Comparison of ENCODE assay signal across 24 cellular contexts in the genomic region with DNA sequence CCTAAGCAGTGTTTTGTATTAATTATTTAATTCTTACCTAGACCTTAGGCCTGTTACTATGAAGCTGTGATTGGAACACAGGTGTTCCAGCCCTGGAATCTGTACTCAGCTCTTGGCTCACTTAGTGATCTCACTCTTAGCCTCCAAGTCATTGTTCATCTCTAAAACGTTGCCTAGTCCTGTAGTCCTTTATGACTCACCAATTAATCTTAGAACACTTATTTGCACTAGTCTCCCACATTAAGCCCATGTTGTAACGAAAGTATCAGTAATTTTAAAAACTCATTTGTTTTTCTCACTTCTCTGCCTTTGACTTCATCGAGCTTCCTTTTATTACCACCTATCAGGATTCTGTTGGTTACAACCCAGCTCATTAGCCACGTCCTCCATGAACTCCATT.
DNase-seq lines count a peak whose midpoint lies in the region; ATAC-seq, FAIRE-seq and TF ChIP-seq lines count a peak whose summit lies in the region.
"Had no signal": no experiment of that assay in that cellular context is flagged by ENCODE, and none has a peak within 500 bp of the region (broad histone marks: within the 10 kb centered on the region; RNA-seq: fewer than 3 reads in every experiment).

No MANE protein-coding gene starts in this region.

- H3K9me3 ChIP-seq in OCI-LY3 (ENCODE audit: insufficient read depth, low read length) = peaks cover 11% of the 10 kb centered on the region; the same call in 1 of the 2 replicates
- H3K9me3 ChIP-seq: BE2C had no signal

- no peak overlapping the region for H3K27ac Mint-ChIP-seq in activated CD4-positive, alpha-beta memory T cell treated with anti-CD3 and anti-CD28 coated beads for 36 hours
- H3K27ac Mint-ChIP-seq: CD14-positive monocyte; CD4-positive, alpha-beta T cell; CD8-positive, alpha-beta memory T cell had no signal

- H3K9ac ChIP-seq in OCI-LY3 (ENCODE audit: low read length) = no peak overlapping the region
- H3K9ac ChIP-seq: BLaER1 treated with 17β-estradiol and CSF1 and Interleukin-3, amounts not matched to agents 10 nM and 100 nM; GM23248 had no signal

- CTCF ChIA-PET in activated CD4-positive, alpha-beta memory T cell treated with anti-CD3 and anti-CD28 coated beads for 36 hours (lab: Charles Lee) = no interaction called here

- H3K4me2 ChIP-seq in OCI-LY3 (ENCODE audit: low read length) = peak overlapping the region; percentile 34
- H3K4me2 ChIP-seq: BLaER1 treated with 17β-estradiol and CSF1 and Interleukin-3, amounts not matched to agents 10 nM and 100 nM had no signal

- peak; percentile 3 for DNase-seq in AG08396 (ENCODE audit: low spot score)
- DNase-seq in GM12891 (ENCODE audit: insufficient read length, low spot score) = no peak
- DNase-seq in epithelial cell of esophagus (ENCODE audit: low read depth) = peak; percentile 44
- no peak for DNase-seq in activated CD4-positive, alpha-beta memory T cell treated with anti-CD3 and anti-CD28 coated beads for 36 hours
- no peak for DNase-seq in stimulated activated naive CD4-positive, alpha-beta T cell treated with Interleukin-2 at 50 U/mL for 16 hours (lab: John Stamatoyannopoulos, UW)
- DNase-seq in NCI-H526 (lab: John Stamatoyannopoulos, UW) = no peak
- DNase-seq: AML-193; BE2C; CD4-positive, alpha-beta T cell; CD8-positive, alpha-beta memory T cell; DMS 273 treated with DMSO at 0.1 percent for 48 hours; DMS79; EL; GDM1; GM23248; H7 had no signal

- H3K27ac ChIP-seq in OCI-LY3 (ENCODE audit: low read length) = peak overlapping the region; percentile 66
- H3K27ac ChIP-seq: BLaER1 treated with 17β-estradiol and CSF1 and Interleukin-3, amounts not matched to agents 10 nM and 100 nM; GM23248 had no signal

- H3K4me1 Mint-ChIP-seq in activated CD4-positive, alpha-beta memory T cell treated with anti-CD3 and anti-CD28 coated beads for 36 hours (ENCODE audit: low read depth) = no peaks in the 10 kb centered on the region
- H3K4me1 Mint-ChIP-seq: CD14-positive monocyte; CD8-positive, alpha-beta memory T cell had no signal

- no peak overlapping the region for H3K4me3 Mint-ChIP-seq in activated CD4-positive, alpha-beta memory T cell treated with anti-CD3 and anti-CD28 coated beads for 36 hours
- H3K4me3 Mint-ChIP-seq: CD14-positive monocyte; CD4-positive, alpha-beta T cell; CD8-positive, alpha-beta memory T cell had no signal

- H3K4me3 ChIP-seq in OCI-LY3 (ENCODE audit: low read length) (peak overlapping the region; percentile 8; the same call in 1 of the 2 replicates), epithelial cell of esophagus (ENCODE audit: low read length) (no peak overlapping the region)
- H3K4me3 ChIP-seq: BLaER1 treated with 17β-estradiol and CSF1 and Interleukin-3, amounts not matched to agents 10 nM and 100 nM; GM23248 had no signal

- H4K20me1 ChIP-seq in OCI-LY3 (ENCODE audit: insufficient read depth, low read length) = no peaks in the 10 kb centered on the region
- H4K20me1 ChIP-seq: BLaER1 treated with 17β-estradiol and CSF1 and Interleukin-3, amounts not matched to agents 10 nM and 100 nM had no signal

- H3K79me2 ChIP-seq in OCI-LY3 (ENCODE audit: low read length) = no peaks in the 10 kb centered on the region

- H3K36me3 Mint-ChIP-seq in activated CD4-positive, alpha-beta memory T cell treated with anti-CD3 and anti-CD28 coated beads for 36 hours = no peaks in the 10 kb centered on the region
- H3K36me3 Mint-ChIP-seq: CD14-positive monocyte; CD8-positive, alpha-beta memory T cell had no signal

- POLR2A ChIA-PET in activated CD4-positive, alpha-beta memory T cell treated with anti-CD3 and anti-CD28 coated beads for 36 hours (lab: Charles Lee) = no interaction called here

- TF ChIP-seq CTCF in OCI-LY3 (IDR thresholded peaks at IDR 0.05; ENCODE audit: low read depth, low read length) = no peak
- TF ChIP-seq CTCF in epithelial cell of esophagus (IDR thresholded peaks at IDR 0.05; ENCODE audit: insufficient read depth, low read depth, low read length, missing control alignments) = no peak

- intact Hi-C loops in activated CD4-positive, alpha-beta memory T cell treated with anti-CD3 and anti-CD28 coated beads for 36 hours (cut with micrococcal nuclease) = no loop called here

- H2AFZ ChIP-seq in OCI-LY3 (ENCODE audit: low read depth, low read length) = peak overlapping the region; percentile 67
- H2AFZ ChIP-seq: GM23248 had no signal

- peaks cover 18% of the 10 kb centered on the region for H3K4me1 ChIP-seq in OCI-LY3 (ENCODE audit: low read length)
- H3K4me1 ChIP-seq: BE2C; BLaER1 treated with 17β-estradiol and CSF1 and Interleukin-3, amounts not matched to agents 10 nM and 100 nM had no signal

- H3K9me3 Mint-ChIP-seq in activated CD4-positive, alpha-beta memory T cell treated with anti-CD3 and anti-CD28 coated beads for 36 hours = peaks cover 19% of the 10 kb centered on the region

- H3K27me3 ChIP-seq in OCI-LY3 (ENCODE audit: low read depth, low read length) = no peaks in the 10 kb centered on the region
- H3K27me3 ChIP-seq: BE2C; BLaER1 treated with 17β-estradiol and CSF1 and Interleukin-3, amounts not matched to agents 10 nM and 100 nM had no signal

- H3K36me3 ChIP-seq in OCI-LY3 (replicated peaks; ENCODE audit: low read depth, low read length) = peaks cover 19% of the 10 kb centered on the region
- H3K36me3 ChIP-seq: BE2C; BLaER1 treated with 17β-estradiol and CSF1 and Interleukin-3, amounts not matched to agents 10 nM and 100 nM had no signal

- TF ChIP-seq POLR2A in GM12891 (IDR thresholded peaks at IDR 0.05; ENCODE audit: low read depth, low read length) = no peak

- H3K27me3 Mint-ChIP-seq in activated CD4-positive, alpha-beta memory T cell treated with anti-CD3 and anti-CD28 coated beads for 36 hours = no peaks in the 10 kb centered on the region
- H3K27me3 Mint-ChIP-seq: CD4-positive, alpha-beta T cell; CD8-positive, alpha-beta memory T cell had no signal

- no peak for FAIRE-seq in GM12891 (lab: Jason Lieb, UNC)
- FAIRE-seq: D721Med, GM12892, H1 had no signal

- no peak for ATAC-seq in GM21515 (IDR thresholded peaks at IDR 0.05; ENCODE audit: unreplicated experiment)
- ATAC-seq: HCT116 had no signal

TF ChIP-seq in GM12891, 5 proteins besides CTCF, POLR2A, EP300 and RAD21:
- TF ChIP-seq SPI1 (IDR thresholded peaks at IDR 0.05; ENCODE audit: low read depth, low read length) = 0 out of 2 replicates have a peak, but pooled peaks have one; percentile 6
- no peak for TF ChIP-seq PAX5 (IDR thresholded peaks at IDR 0.05; ENCODE audit: insufficient read depth, low read length, severe bottlenecking)

Comparison
In these comparisons a context has a peak if more than half of its experiments do, and no peak if none do; other contexts are left out.
1. DNase-seq: peak in AG08396 (single experiment) and epithelial cell of esophagus (single experiment); none in GM12891 (single experiment), activated CD4-positive, alpha-beta memory T cell treated with anti-CD3 and anti-CD28 coated beads for 36 hours (single experiment), stimulated activated naive CD4-positive, alpha-beta T cell treated with Interleukin-2 at 50 U/mL for 16 hours (single experiment) and NCI-H526 (0 of 2).